In the genomic region with DNA sequence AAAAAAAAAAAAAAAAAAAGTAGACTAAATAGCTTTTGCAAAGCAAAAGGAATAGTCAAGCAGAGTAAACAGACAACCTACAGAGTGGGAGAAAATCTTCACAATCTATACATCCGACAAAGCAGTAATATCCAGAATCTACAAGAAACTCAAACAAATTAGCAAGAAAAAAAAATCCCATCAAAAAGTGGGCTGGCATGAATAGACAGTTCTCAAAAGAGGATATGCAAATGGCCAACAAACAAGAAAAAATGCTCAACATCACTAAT, we compare ENCODE assay signal across 8 cellular contexts. TPM values are rescaled to one million over a fixed set of nuclear protein-coding genes. Genes with fewer than 3 reads are reported as not detected.
A peak's percentile ranks its signal among the peaks of the same experiment; 100 is the strongest.
DNase-seq lines count a peak whose midpoint lies in the region; ATAC-seq and TF ChIP-seq lines count a peak whose summit lies in the region.
"Not testable (repeated sequence)": the region's sequence is repeated elsewhere in the genome, so short reads cannot be mapped to it uniquely, and the experiment has no call there.

No MANE protein-coding gene starts in this region.

- 10% methylated on average over 1 of the region's 1 CpG; no CpG with 5 or more reads in 1 of the 2 donors for WGBS in gastroesophageal sphincter (ENCODE audit: low coverage in 1 of 2), 2 donors
- WGBS in upper lobe of left lung, 2 donors = 27 to 50% methylated on average over 1 of the region's 1 CpG

- peaks cover 38 to 65% (median 44%) of the 10 kb centered on the region in 3 donors for H3K4me1 Mint-ChIP-seq in CD8-positive, alpha-beta memory T cell
- peaks cover 32% of the 10 kb centered on the region for H3K4me1 Mint-ChIP-seq in activated naive CD4-positive, alpha-beta T cell treated with anti-CD3 and anti-CD28 coated beads for 36 hours (ENCODE audit: low read depth)

- not testable (repeated sequence) for DNase-seq in CD8-positive, alpha-beta memory T cell; RWPE2 (ENCODE audit: low spot score); activated naive CD4-positive, alpha-beta T cell treated with anti-CD3 and anti-CD28 coated beads for 36 hours; choroid plexus epithelial cell (ENCODE audit: low read depth); gastrocnemius medialis; upper lobe of left lung

- H3K36me3 ChIP-seq in CD8-positive, alpha-beta memory T cell (ENCODE audit: insufficient read depth, low read length); RWPE2 (ENCODE audit: low read depth); gastroesophageal sphincter; mucosa of stomach (ENCODE audit: control insufficient read depth, insufficient read depth, low read length); gastrocnemius medialis; upper lobe of left lung: not testable (repeated sequence)

- H3K9me3 ChIP-seq in CD8-positive, alpha-beta memory T cell (ENCODE audit: low read length); RWPE2 (ENCODE audit: severe bottlenecking); gastroesophageal sphincter; mucosa of stomach (ENCODE audit: control insufficient read depth, low read length); gastrocnemius medialis; upper lobe of left lung: not testable (repeated sequence)

- peak overlapping the region; percentile 63 for H3K4me3 ChIP-seq in CD8-positive, alpha-beta memory T cell (ENCODE audit: low read length)
- not testable (repeated sequence) for H3K4me3 ChIP-seq in RWPE2 (ENCODE audit: severe bottlenecking); mucosa of stomach (ENCODE audit: low read length)
- H3K4me3 ChIP-seq in choroid plexus epithelial cell (ENCODE audit: low read depth, low read length) (peak overlapping the region; percentile 70), gastroesophageal sphincter (peak overlapping the region; percentile 58 to 80), gastrocnemius medialis (peak overlapping the region; percentile 79 to 85 (median 82)), upper lobe of left lung (peak overlapping the region in 3 of 4 donors; percentile 80 to 86 (median 81))

- H3K27ac ChIP-seq in CD8-positive, alpha-beta memory T cell (ENCODE audit: low read depth, low read length) = peak overlapping the region; percentile 81
- H3K27ac ChIP-seq in RWPE2 (ENCODE audit: poor library complexity, severe bottlenecking) (peak overlapping the region; percentile 82), gastroesophageal sphincter (peak overlapping the region; percentile 91 to 99 (median 96)), gastrocnemius medialis (peak overlapping the region; percentile 94 to 100 (median 99)), upper lobe of left lung (peak overlapping the region; percentile 96 to 99 (median 97))

- not testable (repeated sequence) for H3K36me3 Mint-ChIP-seq in CD8-positive, alpha-beta memory T cell; activated naive CD4-positive, alpha-beta T cell treated with anti-CD3 and anti-CD28 coated beads for 36 hours (ENCODE audit: low read depth)

- not testable (repeated sequence) for TF ChIP-seq CTCF in RWPE2 (IDR thresholded peaks at IDR 0.05; ENCODE audit: poor library complexity, severe bottlenecking); choroid plexus epithelial cell (conservative IDR thresholded peaks at IDR 0.05; ENCODE audit: low read depth, low read length); gastroesophageal sphincter (IDR thresholded peaks at IDR 0.05); gastrocnemius medialis (IDR thresholded peaks at IDR 0.05 in 4 of 5, conservative IDR thresholded peaks at IDR 0.05 in 1 of 5); upper lobe of left lung (IDR thresholded peaks at IDR 0.05)

- not testable (repeated sequence) for H3K27me3 ChIP-seq in CD8-positive, alpha-beta memory T cell (ENCODE audit: insufficient read depth, low read length, poor library complexity, severe bottlenecking); RWPE2 (ENCODE audit: insufficient read depth, poor library complexity, severe bottlenecking); gastroesophageal sphincter; mucosa of stomach (ENCODE audit: control insufficient read depth, insufficient read depth, low read length); gastrocnemius medialis; upper lobe of left lung

- CTCF ChIA-PET in CD8-positive, alpha-beta memory T cell (lab: Charles Lee) = interaction anchor here (1.0 to 1.5 kb wide), 7 partner anchors 10 to 205 kb away, joined by 3 to 9 read pairs (median 5); partner anchors contain the start of gene NQO2
- CTCF ChIA-PET in activated naive CD4-positive, alpha-beta T cell treated with anti-CD3 and anti-CD28 coated beads for 36 hours (lab: Charles Lee) = interaction anchor here (0.9 kb wide), 1 partner anchor 15 kb away, joined by 4 read pairs; no protein-coding TSS in a partner anchor

- H3K4me3 Mint-ChIP-seq in CD8-positive, alpha-beta memory T cell = peak overlapping the region; percentile 87 to 95 (median 91)
- H3K4me3 Mint-ChIP-seq in activated naive CD4-positive, alpha-beta T cell treated with anti-CD3 and anti-CD28 coated beads for 36 hours = peak overlapping the region; percentile 82

- H3K4me1 ChIP-seq in CD8-positive, alpha-beta memory T cell (ENCODE audit: insufficient read depth, low read length) = peaks cover 26% of the 10 kb centered on the region
- H3K4me1 ChIP-seq in RWPE2 (ENCODE audit: insufficient read depth, poor library complexity, severe bottlenecking) = peaks cover 13% of the 10 kb centered on the region
- peaks cover 0 to 53% (median 6%) of the 10 kb centered on the region in 3 donors for H3K4me1 ChIP-seq in gastroesophageal sphincter
- H3K4me1 ChIP-seq in mucosa of stomach (ENCODE audit: control insufficient read depth, insufficient read depth, low read length) = peaks cover 13% of the 10 kb centered on the region
- H3K4me1 ChIP-seq in gastrocnemius medialis = peaks cover 14 to 22% of the 10 kb centered on the region in 2 donors
- peaks cover 9 to 26% (median 22%) of the 10 kb centered on the region in 4 donors for H3K4me1 ChIP-seq in upper lobe of left lung

- H3K9ac ChIP-seq in mucosa of stomach (ENCODE audit: low read length) = peak overlapping the region; percentile 86

- peak overlapping the region; percentile 82 to 98 (median 92) for H3K27ac Mint-ChIP-seq in CD8-positive, alpha-beta memory T cell
- peak overlapping the region; percentile 84 for H3K27ac Mint-ChIP-seq in activated naive CD4-positive, alpha-beta T cell treated with anti-CD3 and anti-CD28 coated beads for 36 hours

- in situ Hi-C loops in gastrocnemius medialis (cut with MboI; ENCODE audit: low sequenced_read_pairs in 4 of 4) = not testable (repeated sequence)

- not testable (repeated sequence) for TF ChIP-seq POLR2A in gastroesophageal sphincter (IDR thresholded peaks at IDR 0.05); gastrocnemius medialis (IDR thresholded peaks at IDR 0.05); upper lobe of left lung (IDR thresholded peaks at IDR 0.05)

- H3K27me3 Mint-ChIP-seq in CD8-positive, alpha-beta memory T cell; activated naive CD4-positive, alpha-beta T cell treated with anti-CD3 and anti-CD28 coated beads for 36 hours (ENCODE audit: low read depth): not testable (repeated sequence)

- not testable (repeated sequence) for TF ChIP-seq EP300 in gastroesophageal sphincter (IDR thresholded peaks at IDR 0.05); upper lobe of left lung (IDR thresholded peaks at IDR 0.05)

- H3K9me3 Mint-ChIP-seq in CD8-positive, alpha-beta memory T cell; activated naive CD4-positive, alpha-beta T cell treated with anti-CD3 and anti-CD28 coated beads for 36 hours: not testable (repeated sequence)

- not testable (repeated sequence) for ATAC-seq in RWPE2 (ENCODE audit: low read depth); gastroesophageal sphincter; gastrocnemius medialis; upper lobe of left lung (ENCODE audit: low FRiP score in 2 of 2)

- POLR2A ChIA-PET in CD8-positive, alpha-beta memory T cell (lab: Charles Lee) = interaction anchor here (0.6 to 1.6 kb wide), 13 partner anchors 11 to 97 kb away, joined by 3 to 32 read pairs (median 5); no protein-coding TSS in a partner anchor

- intact Hi-C loops in activated naive CD4-positive, alpha-beta T cell treated with anti-CD3 and anti-CD28 coated beads for 36 hours (cut with micrococcal nuclease); gastrocnemius medialis (cut with DNase I; ENCODE audit: low total_unique reads): not testable (repeated sequence)

RNA-seq across cellular contexts. Expression of gene SERPINB6, which starts 0.8 kb away (rescaled TPM):
- total RNA-seq in CD8-positive, alpha-beta memory T cell = 10 to 100 TPM; 62.1 to 66.0 TPM
- polyA plus RNA-seq in CD8-positive, alpha-beta memory T cell = 86.0 TPM
- 10 to 100 TPM; 31.2 to 31.4 TPM for total RNA-seq in activated naive CD4-positive, alpha-beta T cell treated with anti-CD3 and anti-CD28 coated beads for 36 hours
- total RNA-seq in gastroesophageal sphincter = 100 to 1,000 TPM; 130 to 154 (median 143) TPM
- total RNA-seq in gastrocnemius medialis = 100 to 1,000 TPM; 114 to 260 (median 189) TPM
- 100 to 1,000 TPM; 133 to 181 (median 150) TPM for total RNA-seq in upper lobe of left lung

RNA-seq across cellular contexts. Expression of gene NQO2, which starts 27.5 kb away (rescaled TPM):
- 10 to 100 TPM; 15.6 to 18.5 TPM for total RNA-seq in CD8-positive, alpha-beta memory T cell
- 53.5 TPM for polyA plus RNA-seq in CD8-positive, alpha-beta memory T cell
- 10 to 100 TPM; 18.8 to 21.1 TPM for total RNA-seq in activated naive CD4-positive, alpha-beta T cell treated with anti-CD3 and anti-CD28 coated beads for 36 hours
- total RNA-seq in gastroesophageal sphincter (10 to 100 TPM; 15.8 to 32.8 (median 27.2) TPM), gastrocnemius medialis (10 to 100 TPM; 46.7 to 94.5 (median 60.3) TPM), upper lobe of left lung (10 to 100 TPM; 10.6 to 34.3 (median 18.6) TPM)
